ENCODE assay signal across 14 cellular contexts in the genomic region with DNA sequence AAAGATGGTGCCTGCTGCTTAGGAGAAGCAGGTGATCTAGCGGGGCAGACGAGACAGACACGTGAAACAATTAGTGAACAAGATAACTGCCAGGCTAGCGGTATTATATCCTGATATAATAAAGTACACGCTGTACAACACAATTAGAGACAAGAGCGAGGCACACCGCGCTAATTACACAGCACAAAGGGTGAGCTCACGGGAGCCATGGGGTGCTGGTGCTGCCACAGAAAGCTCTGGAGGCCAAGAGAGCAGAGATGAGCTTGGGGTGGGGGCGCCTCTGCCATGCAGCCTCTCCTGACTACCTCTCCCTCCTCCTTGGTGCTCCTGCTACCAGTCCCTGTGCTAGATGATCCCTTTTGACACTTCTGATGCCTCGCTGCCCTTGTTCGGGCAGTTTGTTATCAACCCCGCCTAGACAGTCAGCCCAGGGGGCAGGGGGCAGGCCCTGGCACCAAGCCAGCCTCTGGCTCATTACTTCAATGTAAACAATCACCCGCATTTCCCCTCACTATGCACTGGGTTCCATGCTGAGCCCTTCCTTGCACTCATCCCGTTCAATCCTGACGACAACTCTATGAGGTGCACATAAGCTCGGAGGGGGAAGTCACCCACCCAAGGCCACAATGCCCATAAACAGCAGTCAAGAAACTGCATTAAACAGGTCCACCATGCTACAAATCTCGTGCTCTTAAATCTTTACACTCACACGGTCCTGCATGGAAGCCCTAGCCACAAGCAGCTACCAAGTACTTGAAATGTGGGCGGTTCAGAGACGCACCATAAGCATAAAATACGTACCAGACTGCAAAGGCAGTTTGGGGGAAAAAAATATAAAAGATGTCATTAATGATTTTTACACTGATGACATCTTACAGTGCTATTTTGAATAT.
DNase-seq lines count a peak whose midpoint lies in the region; ATAC-seq and TF ChIP-seq lines count a peak whose summit lies in the region.
"Had no signal": no experiment of that assay in that cellular context is flagged by ENCODE, and none has a peak within 500 bp of the region (broad histone marks: within the 10 kb centered on the region; RNA-seq: fewer than 3 reads in every experiment).

No MANE protein-coding gene starts in this region.

- peaks cover 20% of the 10 kb centered on the region for H3K79me2 ChIP-seq in trophoblast cell (ENCODE audit: control insufficient read depth, insufficient read depth, low read length, poor library complexity)

- no peaks in the 10 kb centered on the region for H3K79me1 ChIP-seq in trophoblast cell (ENCODE audit: low read length)

- H3K14ac ChIP-seq in trophoblast cell (ENCODE audit: low read length) = no peak overlapping the region

- no peak overlapping the region for H2BK12ac ChIP-seq in trophoblast cell (ENCODE audit: low read length)

- no peak overlapping the region for H3K4me2 ChIP-seq in trophoblast cell (ENCODE audit: low read length)

- TF ChIP-seq EP300 in stomach (IDR thresholded peaks at IDR 0.05) = no peak

- peaks cover 2% of the 10 kb centered on the region for H3K36me3 Mint-ChIP-seq in activated naive CD8-positive, alpha-beta T cell
- 0 out of 2 replicates have a peak, but pooled peaks cover 6% of the 10 kb centered on the region for H3K36me3 Mint-ChIP-seq in HFFc6 (ENCODE audit: low read depth)
- H3K36me3 Mint-ChIP-seq: T-cell had no signal

- no peak overlapping the region for H4K12ac ChIP-seq in trophoblast cell (ENCODE audit: low read depth, low read length)

- H3K27me3 ChIP-seq in trophoblast cell (ENCODE audit: insufficient read depth, low read length) (no peaks in the 10 kb centered on the region), stomach (no peaks in the 10 kb centered on the region)
- H3K27me3 ChIP-seq: MG63, upper lobe of left lung had no signal

- peak overlapping the region; percentile 40 for H3K4me3 Mint-ChIP-seq in activated naive CD8-positive, alpha-beta T cell
- no peak overlapping the region for H3K4me3 Mint-ChIP-seq in HFFc6

- H3K4me1 Mint-ChIP-seq in activated naive CD8-positive, alpha-beta T cell (ENCODE audit: low read depth) = peaks cover 83% of the 10 kb centered on the region
- peaks cover 13% of the 10 kb centered on the region for H3K4me1 Mint-ChIP-seq in HFFc6 (ENCODE audit: low read depth)

- no peak overlapping the region for H2AFZ ChIP-seq in trophoblast cell (ENCODE audit: insufficient read depth, low read length, poor library complexity)

- H3K27me3 Mint-ChIP-seq in activated naive CD8-positive, alpha-beta T cell = no peaks in the 10 kb centered on the region
- H3K27me3 Mint-ChIP-seq in HFFc6 (ENCODE audit: insufficient read depth) = no peaks in the 10 kb centered on the region; the same call in 1 of the 2 replicates
- H3K27me3 Mint-ChIP-seq: T-cell had no signal

- DNase-seq in NCI-H1694 treated with DMSO at 0.1 percent for 48 hours (lab: John Stamatoyannopoulos, UW) (peak; percentile 18), NCI-H1694 (lab: John Stamatoyannopoulos, UW) (no peak), NCI-H2081 treated with DMSO at 0.1 percent for 48 hours (lab: John Stamatoyannopoulos, UW) (peak; percentile 74), trophoblast cell (no peak), stomach (no peak), HFFc6 (no peak)
- DNase-seq: activated effector memory CD4-positive, alpha-beta T cell treated with Interleukin-2 at 50 U/mL for 16 hours; MG63; T-cell; upper lobe of left lung had no signal

- no peak overlapping the region for H2BK5ac ChIP-seq in trophoblast cell (ENCODE audit: low read depth, low read length, poor library complexity)

- H3K4me1 ChIP-seq in trophoblast cell (ENCODE audit: control insufficient read depth in 1 of 2, insufficient read depth in 2 of 2, low read length in 2 of 2) = no peaks in the 10 kb centered on the region
- peaks cover 38 to 95% (median 75%) of the 10 kb centered on the region in 4 donors for H3K4me1 ChIP-seq in stomach

- H3K9ac ChIP-seq in trophoblast cell (ENCODE audit: low read length) = no peak overlapping the region

- H3K36me3 ChIP-seq in trophoblast cell (ENCODE audit: control insufficient read depth in 1 of 2, insufficient read depth in 2 of 2, low read length in 2 of 2) = peaks cover 5 to 6% of the 10 kb centered on the region in 2 experiments
- H3K36me3 ChIP-seq in stomach = no peaks in the 10 kb centered on the region
- H3K36me3 ChIP-seq: MG63, upper lobe of left lung had no signal

- H2BK120ac ChIP-seq in trophoblast cell (ENCODE audit: insufficient read depth, low read length, poor library complexity) = no peak overlapping the region

- peak overlapping the region; percentile 49 for H3K18ac ChIP-seq in trophoblast cell (ENCODE audit: low read length)

- no peak for TF ChIP-seq CTCF in stomach (IDR thresholded peaks at IDR 0.05)
- no peak for TF ChIP-seq CTCF in HFFc6 (IDR thresholded peaks at IDR 0.05)

- H3K27ac ChIP-seq in trophoblast cell (ENCODE audit: low read depth, low read length) = no peak overlapping the region
- peak overlapping the region in 1 of 5 donors; percentile 42 for H3K27ac ChIP-seq in stomach
- H3K27ac ChIP-seq: HL-60, upper lobe of left lung had no signal

- H4K91ac ChIP-seq in trophoblast cell (ENCODE audit: low read depth, low read length) = no peak overlapping the region

- H3K9me3 ChIP-seq in trophoblast cell (ENCODE audit: insufficient read depth, low read depth, low read length) (no peaks in the 10 kb centered on the region), stomach (no peaks in the 10 kb centered on the region)
- H3K9me3 ChIP-seq: MG63, upper lobe of left lung had no signal

- H4K8ac ChIP-seq in trophoblast cell (ENCODE audit: low read depth, low read length) = no peak overlapping the region

- H3K27ac Mint-ChIP-seq in activated naive CD8-positive, alpha-beta T cell = peak overlapping the region; percentile 77
- H3K27ac Mint-ChIP-seq in HFFc6 = no peak overlapping the region
- H3K27ac Mint-ChIP-seq: T-cell had no signal

- WGBS in trophoblast cell (ENCODE audit: extremely low coverage, insufficient coverage, insufficient read length) = no CpG with 5 or more reads among the region's 22 CpGs
- WGBS in stomach, 5 donors = 60 to 74% (median 73%) methylated on average over 22 of the region's 22 CpGs

- no peak overlapping the region for H3K23ac ChIP-seq in trophoblast cell (ENCODE audit: low read length)

- no peaks in the 10 kb centered on the region for H3K9me3 Mint-ChIP-seq in activated naive CD8-positive, alpha-beta T cell (ENCODE audit: low read depth)
- no peaks in the 10 kb centered on the region for H3K9me3 Mint-ChIP-seq in HFFc6
- H3K9me3 Mint-ChIP-seq: T-cell had no signal

- intact Hi-C loops in stomach (cut with DNase I; ENCODE audit: low total_unique reads) = no loop called here

- H3K4ac ChIP-seq in trophoblast cell (ENCODE audit: low read depth, low read length) = peak overlapping the region; percentile 75

- ATAC-seq in HG03520 (IDR thresholded peaks at IDR 0.05; ENCODE audit: unreplicated experiment) = no peak
- ATAC-seq: T-cell had no signal

- TF ChIP-seq POLR2A in stomach (IDR thresholded peaks at IDR 0.05) = no peak

- H3K4me3 ChIP-seq in trophoblast cell (ENCODE audit: low read depth, low read length) (no peak overlapping the region), stomach (no peak overlapping the region)
- H3K4me3 ChIP-seq: lung, MG63, upper lobe of left lung had no signal

- H2AK5ac ChIP-seq in trophoblast cell (ENCODE audit: low read length) = no peak overlapping the region

Comparison
In these comparisons a context has a peak if more than half of its experiments do, and no peak if none do; other contexts are left out.
1. DNase-seq: peak in NCI-H1694 treated with DMSO at 0.1 percent for 48 hours (single experiment) and NCI-H2081 treated with DMSO at 0.1 percent for 48 hours (single experiment); none in NCI-H1694 (single experiment), trophoblast cell (0 of 2), stomach (single experiment) and HFFc6 (single experiment).